10 cellular contexts compared by ENCODE assay signal in genomic region chr19:3397266-3398022, GRCh38. TPM values are rescaled to one million over a fixed set of nuclear protein-coding genes. Genes with fewer than 3 reads are reported as not detected.
A peak's percentile ranks its signal among the peaks of the same experiment; 100 is the strongest.
DNase-seq lines count a peak whose midpoint lies in the region; ATAC-seq, FAIRE-seq and TF ChIP-seq lines count a peak whose summit lies in the region.
"Had no signal": no experiment of that assay in that cellular context is flagged by ENCODE, and none has a peak within 500 bp of the region (broad histone marks: within the 10 kb centered on the region; RNA-seq: fewer than 3 reads in every experiment).

No MANE protein-coding gene starts in this region.

- peak; percentile 86 for FAIRE-seq in HepG2 (lab: Jason Lieb, UNC)

- 3% methylated on average over 6 of the region's 17 CpGs for WGBS in HepG2 (ENCODE audit: low lambda C conversion rate)

- peak; percentile 67 to 76; a peak in 3 of 4 replicates for TF ChIP-seq POLR2A in HepG2 (IDR thresholded peaks at IDR 0.05; ENCODE audit: insufficient read depth in 1 of 2, low read depth in 2 of 2, low read length in 2 of 2)

- peak overlapping the region; percentile 55 for H3K4me2 ChIP-seq in HepG2 (ENCODE audit: low read depth, low read length)

- no peaks in the 10 kb centered on the region for H3K9me3 Mint-ChIP-seq in HFFc6
- no peaks in the 10 kb centered on the region for H3K9me3 Mint-ChIP-seq in stimulated activated effector memory CD8-positive, alpha-beta T cell treated with anti-CD3 and anti-CD28 coated beads, Interleukin-12 subunit alpha, Interleukin-12 subunit beta, amount 100 ng/mL, for 72 hours

- peak overlapping the region; percentile 89 for H3K27ac ChIP-seq in HepG2 (ENCODE audit: extremely low read length, insufficient read depth, low read length)
- H3K27ac ChIP-seq: brain microvascular endothelial cell had no signal

- DNase-seq in HFFc6 (no peak), cerebellum (ENCODE audit: low spot score) (peak; percentile 60), HepG2 (ENCODE audit: low spot score) (peak; percentile 90), DMS114 treated with DMSO at 0.1 percent for 48 hours (lab: John Stamatoyannopoulos, UW; ENCODE audit: unreplicated experiment) (no peak), DMS 273 (lab: John Stamatoyannopoulos, UW; ENCODE audit: unreplicated experiment) (no peak), COR-L47 (lab: John Stamatoyannopoulos, UW) (no peak)
- DNase-seq in stimulated activated effector memory CD8-positive, alpha-beta T cell treated with anti-CD3 and anti-CD28 coated beads, Interleukin-12 subunit alpha, Interleukin-12 subunit beta, amount 100 ng/mL, for 72 hours (ENCODE audit: low spot score in 2 of 2): no peak
- DNase-seq: brain microvascular endothelial cell, NCI-H446 had no signal

- no peak for TF ChIP-seq CTCF in HFFc6 (IDR thresholded peaks at IDR 0.05)
- TF ChIP-seq CTCF in HepG2 (CRISPR knock-in tag; IDR thresholded peaks at IDR 0.05): peak; percentile 10; the same call in 1 of the 2 replicates

- intact Hi-C loops in HepG2 (cut with micrococcal nuclease; ENCODE audit: unreplicated experiment): no loop called here

- TF ChIP-seq EP300 in HepG2 (IDR thresholded peaks at IDR 0.05; ENCODE audit: low read depth in 2 of 2, low read length in 2 of 2) (peak; percentile 79 to 89; a peak in 3 of 4 replicates), HepG2 (CRISPR knock-in tag; IDR thresholded peaks at IDR 0.05; ENCODE audit: borderline replicate concordance) (peak; percentile 91)

- no peaks in the 10 kb centered on the region; a peak in 1 of 5 replicates for H3K36me3 ChIP-seq in HepG2 (replicated peaks in 1 of 2; ENCODE audit: control insufficient read depth in 1 of 2, insufficient read depth in 2 of 2, low read length in 2 of 2)

- no peaks in the 10 kb centered on the region for H3K9me3 ChIP-seq in HepG2 (ENCODE audit: low read length)

- H3K9ac ChIP-seq in HepG2 (ENCODE audit: insufficient read depth, low read depth, low read length): peak overlapping the region; percentile 76

- CTCF ChIA-PET in HepG2 (lab: Yijun Ruan, JAX; ENCODE audit: low intra/inter-chr PET ratio, low total read pairs): no interaction called here

- H3K4me1 Mint-ChIP-seq in HFFc6 (ENCODE audit: low read depth): peaks cover 22% of the 10 kb centered on the region
- no peaks in the 10 kb centered on the region for H3K4me1 Mint-ChIP-seq in stimulated activated effector memory CD8-positive, alpha-beta T cell treated with anti-CD3 and anti-CD28 coated beads, Interleukin-12 subunit alpha, Interleukin-12 subunit beta, amount 100 ng/mL, for 72 hours

- H3K4me1 ChIP-seq in HepG2 (ENCODE audit: insufficient read depth, low read length): peaks cover 41% of the 10 kb centered on the region

- H3K4me3 ChIP-seq in HepG2 (replicated peaks in 1 of 3; ENCODE audit: insufficient read depth in 1 of 3, low read depth in 2 of 3, low read length in 3 of 3): peak overlapping the region in 1 of 3 experiments; percentile 36; a peak in 2 of 6 replicates

- H2AFZ ChIP-seq in HepG2 (ENCODE audit: low read length): no peak overlapping the region

- H3K4me3 Mint-ChIP-seq in HFFc6: no peak overlapping the region
- no peak overlapping the region for H3K4me3 Mint-ChIP-seq in stimulated activated effector memory CD8-positive, alpha-beta T cell treated with anti-CD3 and anti-CD28 coated beads, Interleukin-12 subunit alpha, Interleukin-12 subunit beta, amount 100 ng/mL, for 72 hours

- peaks cover 3% of the 10 kb centered on the region for H3K79me2 ChIP-seq in HepG2 (ENCODE audit: insufficient read depth, low read length)

- in situ Hi-C loops in HepG2 (cut with HindIII; ENCODE audit: extremely low pct_ligation_motif_present, low pct_unique_long_range_greater_than_20kb): no loop called here

- ATAC-seq in HepG2: peak; percentile 94
- ATAC-seq in stimulated activated effector memory CD8-positive, alpha-beta T cell treated with anti-CD3 and anti-CD28 coated beads, Interleukin-12 subunit alpha, Interleukin-12 subunit beta, amount 100 ng/mL, for 72 hours: peak; percentile 28
- no peak for ATAC-seq in GM21786 (IDR thresholded peaks at IDR 0.05; ENCODE audit: unreplicated experiment)

- H3K27me3 ChIP-seq in HepG2 (ENCODE audit: control insufficient read depth in 1 of 2, insufficient read depth in 2 of 2, low read length in 2 of 2): no peaks in the 10 kb centered on the region
- H3K27me3 ChIP-seq: brain microvascular endothelial cell had no signal

- H3K36me3 Mint-ChIP-seq in HFFc6 (ENCODE audit: low read depth): peaks cover 15% of the 10 kb centered on the region
- no peaks in the 10 kb centered on the region for H3K36me3 Mint-ChIP-seq in stimulated activated effector memory CD8-positive, alpha-beta T cell treated with anti-CD3 and anti-CD28 coated beads, Interleukin-12 subunit alpha, Interleukin-12 subunit beta, amount 100 ng/mL, for 72 hours

- POLR2A ChIA-PET in HepG2 (lab: Yijun Ruan, JAX): interaction anchor here (0.5 to 2.8 kb wide), 4 partner anchors 10 to 28 kb away, joined by 3 to 10 read pairs (median 5); no protein-coding TSS in a partner anchor

- no peak for TF ChIP-seq RAD21 in HepG2 (CRISPR knock-in tag; IDR thresholded peaks at IDR 0.05)

- BruUV-seq in HepG2 (replicated peaks; lab: Mats Ljungman, UMichigan): no TSS peak

- no peaks in the 10 kb centered on the region; the same call in none of the 2 replicates for H3K27me3 Mint-ChIP-seq in HFFc6 (ENCODE audit: insufficient read depth)

- H4K20me1 ChIP-seq in HepG2 (ENCODE audit: insufficient read depth, low read length): no peaks in the 10 kb centered on the region

- H3K27ac Mint-ChIP-seq in HFFc6: peak overlapping the region; percentile 33; the same call in 1 of the 2 replicates
- H3K27ac Mint-ChIP-seq in stimulated activated effector memory CD8-positive, alpha-beta T cell treated with anti-CD3 and anti-CD28 coated beads, Interleukin-12 subunit alpha, Interleukin-12 subunit beta, amount 100 ng/mL, for 72 hours: no peak overlapping the region

TF ChIP-seq in HepG2, 621 proteins besides CTCF, POLR2A, EP300 and RAD21 (continues in another document):
- TF ChIP-seq SNAPC4 (CRISPR knock-in tag; IDR thresholded peaks at IDR 0.05) (no peak), RBAK (CRISPR knock-in tag; IDR thresholded peaks at IDR 0.05) (no peak), SALL1 (CRISPR knock-in tag; IDR thresholded peaks at IDR 0.05) (peak; percentile 76), ZNF335 (CRISPR knock-in tag; IDR thresholded peaks at IDR 0.05) (0 out of 2 replicates have a peak, but pooled peaks have one; percentile 45)

RNA-seq across cellular contexts. Expression of gene NFIC, which starts 31.1 kb away (rescaled TPM):
- 100 to 1,000 TPM; 186 to 219 (median 211) TPM for total RNA-seq in HFFc6 (2021; fragmentation: NEBNext Ultra II Directional; extraction: Animal tissue kit (Norgen Biotek cat#: 25700))
- total RNA-seq in cerebellum (7.3 TPM), HepG2 (2016; rRNA removed; fragmentation: Illumina TruSeq; extraction: Trizol) (2.5 and 2.9 TPM in 2 replicates)
- total RNA-seq in HepG2 (2016; cell fraction: cytosol; rRNA removed; fragmentation: Illumina TruSeq; extraction: Trizol; ENCODE audit: low read depth): 2.9 and 3.0 TPM in 2 replicates
- 3.0 and 3.2 TPM in 2 replicates for total RNA-seq in HepG2 (2016; cell fraction: insoluble cytoplasmic fraction; rRNA removed; fragmentation: Illumina TruSeq; extraction: Trizol)
- total RNA-seq in HepG2 (2016; cell fraction: membrane; rRNA removed; fragmentation: Illumina TruSeq; extraction: Trizol): 2.5 and 2.9 TPM in 2 replicates
- 3.8 and 5.6 TPM in 2 replicates for total RNA-seq in HepG2 (2016; cell fraction: nucleus; rRNA removed; fragmentation: Illumina TruSeq; extraction: Trizol)
- polyA plus RNA-seq in HepG2 (2011; rRNA removed): 1.3 and 1.6 TPM in 2 replicates
- 0.71 and 0.79 TPM in 2 replicates for polyA plus RNA-seq in HepG2 (2011; cell fraction: cytosol; rRNA removed)
- 5.1 and 8.1 TPM in 2 replicates for polyA plus RNA-seq in HepG2 (2011; cell fraction: nucleus; rRNA removed)
- polyA plus RNA-seq in HepG2 (2012): 5.9 and 8.4 TPM in 2 replicates
- 1.1 and 1.4 TPM in 2 replicates for polyA plus RNA-seq in HepG2 (2016; cell fraction: cytosol; fragmentation: Illumina TruSeq; extraction: Trizol; ENCODE audit: low read depth)
- polyA plus RNA-seq in HepG2 (2016; cell fraction: insoluble cytoplasmic fraction; fragmentation: Illumina TruSeq; extraction: Trizol; ENCODE audit: low read depth): 8.2 and 9.6 TPM in 2 replicates
- polyA plus RNA-seq in HepG2 (2016; cell fraction: membrane; fragmentation: Illumina TruSeq; extraction: Trizol; ENCODE audit: low read depth): 4.6 and 4.8 TPM in 2 replicates
- 7.4 and 9.8 TPM in 2 replicates for polyA plus RNA-seq in HepG2 (2016; cell fraction: nucleus; fragmentation: Illumina TruSeq; extraction: Trizol; ENCODE audit: insufficient read depth, low read depth)
- polyA minus RNA-seq in HepG2 (2011; rRNA and poly(A)+ RNA removed; ENCODE audit: low replicate concordance): 5.3 and 16.7 TPM in 2 replicates
- polyA minus RNA-seq in HepG2 (2011; cell fraction: cytosol; rRNA and poly(A)+ RNA removed): 5.2 and 5.4 TPM in 2 replicates
- polyA minus RNA-seq in HepG2 (2011; cell fraction: nucleus; rRNA and poly(A)+ RNA removed): 5.1 and 5.3 TPM in 2 replicates

Comparison
In these comparisons a context has a peak if more than half of its experiments do, and no peak if none do; other contexts are left out.
1. DNase-seq: peak in cerebellum (single experiment) and HepG2 (single experiment); none in HFFc6 (single experiment), stimulated activated effector memory CD8-positive, alpha-beta T cell treated with anti-CD3 and anti-CD28 coated beads, Interleukin-12 subunit alpha, Interleukin-12 subunit beta, amount 100 ng/mL, for 72 hours (0 of 2), DMS114 treated with DMSO at 0.1 percent for 48 hours (single experiment), DMS 273 (single experiment) and COR-L47 (single experiment).
2. RNA of gene NFIC, which starts 31.1 kb away (total RNA-seq): 186 to 219 TPM in HFFc6; 7.3 TPM in cerebellum (single experiment) and 2.5 to 5.6 TPM in HepG2; every median in the first group is over 10 times any median in the second.